ENCODE assay signal across 1 cellular context in the genomic region with DNA sequence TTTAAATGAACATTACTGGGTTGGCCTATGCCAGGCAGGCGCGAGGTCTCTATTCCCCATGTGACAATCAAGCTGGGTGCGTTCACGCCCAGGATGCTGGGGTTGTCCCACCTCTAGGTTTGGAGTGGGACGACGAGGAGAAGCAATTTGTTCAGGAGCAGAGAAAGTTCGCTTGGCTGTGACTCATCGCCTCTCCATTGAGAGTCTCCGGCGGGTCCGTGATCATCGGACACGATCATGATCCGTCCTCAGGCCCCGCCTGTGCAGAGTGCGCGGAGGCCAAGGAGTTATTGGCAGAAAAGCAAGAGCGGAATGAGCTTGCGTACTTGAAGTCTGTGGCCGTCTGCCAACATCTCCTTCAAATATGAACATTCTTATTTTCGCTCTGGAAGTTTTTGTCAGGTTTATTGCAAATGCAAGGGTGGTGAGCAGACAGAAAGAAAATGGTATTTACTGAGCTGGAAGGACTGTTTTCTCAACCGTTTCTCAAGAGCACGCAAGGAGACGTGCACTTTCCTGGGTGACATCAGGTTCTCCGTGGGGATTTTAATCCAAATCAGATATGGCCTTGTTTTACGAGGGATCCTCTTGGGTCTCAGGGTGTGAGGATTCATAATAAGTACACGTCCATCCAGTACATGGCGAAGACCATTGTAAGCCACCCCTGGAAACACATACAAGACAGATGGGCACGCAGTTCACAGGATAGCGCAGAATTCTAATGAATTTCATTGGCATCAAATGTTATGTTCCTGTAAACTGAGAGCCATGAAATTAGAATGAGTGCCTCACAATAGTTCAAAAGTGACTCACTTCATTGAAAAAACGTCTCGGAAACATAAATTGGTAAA.
TF ChIP-seq lines count a peak whose summit lies in the region.

No MANE protein-coding gene starts in this region.

TF ChIP-seq in IMR-90, 13 proteins besides CTCF, POLR2A, EP300 and RAD21 (continued from another document):
- TF ChIP-seq, protein P1, sequence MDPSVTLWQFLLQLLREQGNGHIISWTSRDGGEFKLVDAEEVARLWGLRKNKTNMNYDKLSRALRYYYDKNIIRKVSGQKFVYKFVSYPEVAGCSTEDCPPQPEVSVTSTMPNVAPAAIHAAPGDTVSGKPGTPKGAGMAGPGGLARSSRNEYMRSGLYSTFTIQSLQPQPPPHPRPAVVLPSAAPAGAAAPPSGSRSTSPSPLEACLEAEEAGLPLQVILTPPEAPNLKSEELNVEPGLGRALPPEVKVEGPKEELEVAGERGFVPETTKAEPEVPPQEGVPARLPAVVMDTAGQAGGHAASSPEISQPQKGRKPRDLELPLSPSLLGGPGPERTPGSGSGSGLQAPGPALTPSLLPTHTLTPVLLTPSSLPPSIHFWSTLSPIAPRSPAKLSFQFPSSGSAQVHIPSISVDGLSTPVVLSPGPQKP (IDR thresholded peaks at IDR 0.05; ENCODE audit: borderline replicate concordance, low read depth, low read length), result no peak
- TF ChIP-seq RCOR1 (IDR thresholded peaks at IDR 0.05; ENCODE audit: insufficient replicate concordance, low read length) (peak; percentile 70), SMC3 (IDR thresholded peaks at IDR 0.05; ENCODE audit: low read depth, low read length) (no peak), RFX5 (IDR thresholded peaks at IDR 0.05; ENCODE audit: low read depth, low read length) (no peak), CEBPB (IDR thresholded peaks at IDR 0.05; ENCODE audit: low read depth, low read length) (peak; percentile 7; the same call in 1 of the 2 replicates), NFE2L2 (IDR thresholded peaks at IDR 0.05; ENCODE audit: low read depth, low read length) (no peak), CHD1 (IDR thresholded peaks at IDR 0.05; ENCODE audit: low read depth, low read length) (no peak), MAZ (IDR thresholded peaks at IDR 0.05; ENCODE audit: borderline replicate concordance, low read depth, low read length) (peak; percentile 65)
